In the genomic region with DNA sequence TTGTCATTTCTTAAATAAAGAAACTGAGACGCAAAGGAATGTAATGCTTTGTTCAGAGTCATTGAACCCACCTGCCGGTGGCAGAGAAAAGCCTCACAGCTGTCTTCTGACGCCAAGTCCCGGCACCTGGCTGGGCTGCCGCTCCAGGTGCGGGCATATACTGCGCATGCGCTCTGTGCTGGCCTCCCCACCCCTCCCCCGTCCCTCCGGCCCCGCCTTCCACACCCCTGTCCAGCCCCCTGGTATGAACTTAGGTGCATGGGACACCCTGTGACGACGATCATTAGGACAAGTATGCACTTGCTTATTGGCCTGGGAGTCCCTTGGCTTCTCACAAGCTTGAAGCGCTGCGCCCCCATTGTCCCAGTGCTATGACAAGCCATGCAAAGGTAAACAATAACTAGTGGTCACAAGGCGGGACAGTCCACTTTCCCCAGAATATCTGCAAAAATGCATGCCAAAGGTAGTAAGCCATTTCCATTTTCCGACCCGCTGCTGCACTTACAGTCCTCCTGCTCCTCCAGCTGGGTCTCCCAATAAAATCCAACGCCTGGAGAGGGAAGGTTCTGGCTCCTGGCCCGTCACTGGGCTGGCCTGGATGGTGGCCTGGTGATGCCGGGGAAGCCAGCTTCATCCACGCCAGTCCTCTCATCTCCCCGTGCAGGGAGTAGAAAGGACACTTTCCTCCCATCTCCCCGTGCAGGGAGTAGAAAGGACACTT, we compare ENCODE assay signal across 10 cellular contexts.
DNase-seq lines count a peak whose midpoint lies in the region; ATAC-seq, FAIRE-seq and TF ChIP-seq lines count a peak whose summit lies in the region.
"Had no signal": no experiment of that assay in that cellular context is flagged by ENCODE, and none has a peak within 500 bp of the region (broad histone marks: within the 10 kb centered on the region; RNA-seq: fewer than 3 reads in every experiment).

No MANE protein-coding gene starts in this region.

- peak overlapping the region in 3 of 7 experiments; percentile 11 to 23 (median 16) for H3K4me3 ChIP-seq in skin epidermis

- ATAC-seq in foreskin keratinocyte (peak; percentile 54), GM19395 (IDR thresholded peaks at IDR 0.05; ENCODE audit: unreplicated experiment) (no peak)

- H3K27me3 ChIP-seq in foreskin keratinocyte = peaks cover 3% of the 10 kb centered on the region

- peak overlapping the region; percentile 59 for H3K27ac ChIP-seq in foreskin keratinocyte
- H3K27ac ChIP-seq in skin epidermis = peak overlapping the region in 16 of 21 experiments; percentile 22 to 87 (median 73)

- peak; percentile 69; the same call in 1 of the 2 replicates for TF ChIP-seq EP300 in Ishikawa (IDR thresholded peaks at IDR 0.05; ENCODE audit: borderline replicate concordance)

- FAIRE-seq in HTR-8/SVneo (lab: Jason Lieb, UNC) = no peak

- H3K4me1 ChIP-seq in foreskin keratinocyte = no peaks in the 10 kb centered on the region

- peak; percentile 63 for DNase-seq in NCI-H69 (lab: John Stamatoyannopoulos, UW)
- DNase-seq in foreskin keratinocyte = peak; percentile 44 to 59
- no peak for DNase-seq in HTR-8/SVneo (ENCODE audit: insufficient read length, low spot score)
- no peak for DNase-seq in hepatic stellate cell (ENCODE audit: low spot score)
- DNase-seq in stimulated activated CD4-positive, alpha-beta T cell treated with anti-CD3 and anti-CD28 coated beads, Interleukin-2, amount 100 ng/mL, for 48 hours = no peak
- DNase-seq: activated CD4-positive, alpha-beta T cell treated with anti-CD3 and anti-CD28 coated beads for 48 hours; activated naive CD8-positive, alpha-beta T cell treated with anti-CD3 and anti-CD28 coated beads for 36 hours had no signal

- peak; percentile 10 for TF ChIP-seq RAD21 in Ishikawa (IDR thresholded peaks at IDR 0.05; ENCODE audit: low read depth)

- TF ChIP-seq CTCF in foreskin keratinocyte (conservative IDR thresholded peaks at IDR 0.05) = peak; percentile 47

TF ChIP-seq in Ishikawa, 13 proteins besides CTCF, POLR2A, EP300 and RAD21:
- 0 out of 2 replicates have a peak, but pooled peaks have one; percentile 10 for TF ChIP-seq CREB1 (IDR thresholded peaks at IDR 0.05; ENCODE audit: low read depth)
- TF ChIP-seq CEBPB (IDR thresholded peaks at IDR 0.05) = no peak
- no peak for TF ChIP-seq FOXM1 (IDR thresholded peaks at IDR 0.05; ENCODE audit: borderline replicate concordance, low read depth)
- TF ChIP-seq, protein P1, sequence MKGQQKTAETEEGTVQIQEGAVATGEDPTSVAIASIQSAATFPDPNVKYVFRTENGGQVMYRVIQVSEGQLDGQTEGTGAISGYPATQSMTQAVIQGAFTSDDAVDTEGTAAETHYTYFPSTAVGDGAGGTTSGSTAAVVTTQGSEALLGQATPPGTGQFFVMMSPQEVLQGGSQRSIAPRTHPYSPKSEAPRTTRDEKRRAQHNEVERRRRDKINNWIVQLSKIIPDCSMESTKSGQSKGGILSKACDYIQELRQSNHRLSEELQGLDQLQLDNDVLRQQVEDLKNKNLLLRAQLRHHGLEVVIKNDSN (IDR thresholded peaks at IDR 0.05) = no peak
- TF ChIP-seq TAF1 (IDR thresholded peaks at IDR 0.05; ENCODE audit: low read depth) = no peak
- peak; percentile 57 for TF ChIP-seq TEAD4 (IDR thresholded peaks at IDR 0.05)
- peak; percentile 95 for TF ChIP-seq TCF12 (IDR thresholded peaks at IDR 0.05; ENCODE audit: low read depth)
- TF ChIP-seq, protein P2, sequence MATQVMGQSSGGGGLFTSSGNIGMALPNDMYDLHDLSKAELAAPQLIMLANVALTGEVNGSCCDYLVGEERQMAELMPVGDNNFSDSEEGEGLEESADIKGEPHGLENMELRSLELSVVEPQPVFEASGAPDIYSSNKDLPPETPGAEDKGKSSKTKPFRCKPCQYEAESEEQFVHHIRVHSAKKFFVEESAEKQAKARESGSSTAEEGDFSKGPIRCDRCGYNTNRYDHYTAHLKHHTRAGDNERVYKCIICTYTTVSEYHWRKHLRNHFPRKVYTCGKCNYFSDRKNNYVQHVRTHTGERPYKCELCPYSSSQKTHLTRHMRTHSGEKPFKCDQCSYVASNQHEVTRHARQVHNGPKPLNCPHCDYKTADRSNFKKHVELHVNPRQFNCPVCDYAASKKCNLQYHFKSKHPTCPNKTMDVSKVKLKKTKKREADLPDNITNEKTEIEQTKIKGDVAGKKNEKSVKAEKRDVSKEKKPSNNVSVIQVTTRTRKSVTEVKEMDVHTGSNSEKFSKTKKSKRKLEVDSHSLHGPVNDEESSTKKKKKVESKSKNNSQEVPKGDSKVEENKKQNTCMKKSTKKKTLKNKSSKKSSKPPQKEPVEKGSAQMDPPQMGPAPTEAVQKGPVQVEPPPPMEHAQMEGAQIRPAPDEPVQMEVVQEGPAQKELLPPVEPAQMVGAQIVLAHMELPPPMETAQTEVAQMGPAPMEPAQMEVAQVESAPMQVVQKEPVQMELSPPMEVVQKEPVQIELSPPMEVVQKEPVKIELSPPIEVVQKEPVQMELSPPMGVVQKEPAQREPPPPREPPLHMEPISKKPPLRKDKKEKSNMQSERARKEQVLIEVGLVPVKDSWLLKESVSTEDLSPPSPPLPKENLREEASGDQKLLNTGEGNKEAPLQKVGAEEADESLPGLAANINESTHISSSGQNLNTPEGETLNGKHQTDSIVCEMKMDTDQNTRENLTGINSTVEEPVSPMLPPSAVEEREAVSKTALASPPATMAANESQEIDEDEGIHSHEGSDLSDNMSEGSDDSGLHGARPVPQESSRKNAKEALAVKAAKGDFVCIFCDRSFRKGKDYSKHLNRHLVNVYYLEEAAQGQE (IDR thresholded peaks at IDR 0.05; ENCODE audit: low read depth) = no peak
- TF ChIP-seq EGR1 (IDR thresholded peaks at IDR 0.05) = no peak
- TF ChIP-seq, protein P3, sequence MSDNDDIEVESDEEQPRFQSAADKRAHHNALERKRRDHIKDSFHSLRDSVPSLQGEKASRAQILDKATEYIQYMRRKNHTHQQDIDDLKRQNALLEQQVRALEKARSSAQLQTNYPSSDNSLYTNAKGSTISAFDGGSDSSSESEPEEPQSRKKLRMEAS (IDR thresholded peaks at IDR 0.05) = peak; percentile 31; the same call in 1 of the 2 replicates
- no peak for TF ChIP-seq YY1 (IDR thresholded peaks at IDR 0.05; ENCODE audit: low read depth)
- peak; percentile 38 for TF ChIP-seq NFIC (IDR thresholded peaks at IDR 0.05)
- peak; percentile 58; the same call in 1 of the 2 replicates for TF ChIP-seq ZBTB7A (IDR thresholded peaks at IDR 0.05; ENCODE audit: low read depth)
TF ChIP-seq in Ishikawa: peak in this region for 6.

Comparison
In these comparisons a context has a peak if more than half of its experiments do, and no peak if none do; other contexts are left out.
1. DNase-seq: peak in NCI-H69 (single experiment) and foreskin keratinocyte (2 of 2); none in HTR-8/SVneo (single experiment), hepatic stellate cell (single experiment) and stimulated activated CD4-positive, alpha-beta T cell treated with anti-CD3 and anti-CD28 coated beads, Interleukin-2, amount 100 ng/mL, for 48 hours (0 of 2).